In the genomic region with DNA sequence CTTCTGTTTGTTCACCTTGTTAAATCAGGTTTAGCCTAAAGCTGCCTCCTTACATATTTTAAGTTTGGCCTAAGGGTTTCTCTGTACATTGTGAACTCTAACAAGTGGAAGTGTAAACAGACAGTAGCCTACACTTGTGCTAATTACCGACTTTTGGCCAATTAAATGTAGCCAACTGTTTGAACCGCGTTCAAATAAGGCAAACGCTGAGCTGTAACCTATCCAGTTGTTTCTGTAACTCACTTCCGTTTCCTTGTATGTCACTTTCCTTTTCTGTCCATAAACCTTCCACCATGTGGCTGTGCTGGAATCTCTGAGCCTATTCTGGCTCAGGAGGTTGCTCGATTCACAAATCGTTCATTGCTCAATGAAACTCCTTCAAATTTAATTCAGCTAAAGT, we compare ENCODE assay signal across 1 cellular context.
A peak's percentile ranks its signal among the peaks of the same experiment; 100 is the strongest.
TF ChIP-seq lines count a peak whose summit lies in the region.

No MANE protein-coding gene starts in this region.

TF ChIP-seq in K562, 482 proteins besides CTCF, POLR2A, EP300 and RAD21:
- TF ChIP-seq GABPA (tag; conservative IDR thresholded peaks at IDR 0.05; ENCODE audit: low read depth) = 0 out of 2 replicates have a peak, but pooled peaks have one; percentile 14
- TF ChIP-seq SMC3 (conservative IDR thresholded peaks at IDR 0.05; ENCODE audit: insufficient read depth, low read depth, low read length) = no peak
